32 cellular contexts compared by ENCODE assay signal in the genomic region with DNA sequence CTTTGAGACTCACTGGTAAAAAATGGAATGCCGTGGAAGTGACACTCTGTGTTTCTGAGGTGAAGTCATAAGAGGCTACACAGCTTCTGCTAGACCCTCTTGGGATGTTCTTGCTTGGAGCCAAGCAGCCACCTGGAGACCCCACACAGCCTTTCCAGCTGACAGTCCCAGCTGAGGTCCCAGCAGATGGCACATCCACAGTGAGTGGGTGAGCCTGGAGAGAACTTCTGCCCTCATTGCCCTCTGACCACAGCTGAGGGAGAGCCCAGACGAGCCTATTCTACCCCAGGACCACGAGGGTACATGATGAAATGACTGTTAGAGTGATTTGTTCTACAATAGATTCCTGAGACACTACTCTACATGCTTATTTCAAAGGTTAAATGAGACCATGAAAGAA. TPM values are rescaled to one million over a fixed set of nuclear protein-coding genes. Genes with fewer than 3 reads are reported as not detected.
"Had no signal": no experiment of that assay in that cellular context is flagged by ENCODE, and none has a peak within 500 bp of the region (broad histone marks: within the 10 kb centered on the region; RNA-seq: fewer than 3 reads in every experiment).

No MANE protein-coding gene starts in this region.

- DNase-seq: activated CD4-positive, alpha-beta T cell treated with anti-CD3 and anti-CD28 coated beads, Interleukin-2, amount 10 ng/mL, durations not matched to agents 24 days and 14 days; activated CD4-positive, alpha-beta T cell treated with anti-CD3 and anti-CD28 coated beads, Interleukin-2, amount 50 U/mL, for 4 hours; activated CD8-positive, alpha-beta T cell treated with anti-CD3 and anti-CD28 coated beads for 36 hours; activated gamma-delta T cell; activated naive CD4-positive, alpha-beta T cell treated with Interleukin-2 at 50 U/mL for 16 hours; activated naive CD8-positive, alpha-beta T cell treated with anti-CD3 and anti-CD28 coated beads, Interleukin-2, amount 10 ng/mL, durations not matched to agents 7 days and 5 days; activated T-cell treated with anti-CD3 and anti-CD28 coated beads, Interleukin-2, amount 50 U/mL, for 24 hours; amygdala; MM.1S; MV-4-11; NCI-H1092; NCI-H1436 treated with DMSO at 0.1 percent for 48 hours; NCI-H1694 treated with DMSO at 0.1 percent for 48 hours; NCI-H2029; NCI-H345; NCI-H524 treated with DMSO at 0.1 percent for 48 hours; NK-92 treated with Interleukin-12 subunit alpha and Interleukin-12 subunit beta, amount 100 ng/mL, for 24 hours; PC-3; RPMI8226; SHP77 treated with DMSO at 0.1 percent for 48 hours; SK-N-SH had no signal

- H3K36me3 Mint-ChIP-seq: activated naive CD4-positive, alpha-beta T cell treated with anti-CD3 and anti-CD28 coated beads, Interleukin-2, amount 50 U/mL, for 24 hours; activated naive CD8-positive, alpha-beta T cell treated with anti-CD3 and anti-CD28 coated beads, Interleukin-2, amount 10 ng/mL, durations not matched to agents 7 days and 5 days had no signal

- H3K27ac ChIP-seq: ascending aorta, cardiac muscle cell, KMS-11, Peyer's patch, SJSA1 had no signal

- H3K4me3 ChIP-seq: ascending aorta, cardiac muscle cell, Peyer's patch, SJSA1 had no signal

- H3K4me1 Mint-ChIP-seq: activated CD4-positive, alpha-beta T cell treated with anti-CD3 and anti-CD28 coated beads, Interleukin-2, amount 10 ng/mL, durations not matched to agents 24 days and 14 days; activated naive CD4-positive, alpha-beta T cell treated with anti-CD3 and anti-CD28 coated beads, Interleukin-2, amount 50 U/mL, for 24 hours; activated naive CD8-positive, alpha-beta T cell treated with anti-CD3 and anti-CD28 coated beads, Interleukin-2, amount 10 ng/mL, durations not matched to agents 7 days and 5 days; central memory CD8-positive, alpha-beta T cell had no signal

- H3K27ac Mint-ChIP-seq: activated CD4-positive, alpha-beta T cell treated with anti-CD3 and anti-CD28 coated beads, Interleukin-2, amount 10 ng/mL, durations not matched to agents 24 days and 14 days; activated CD8-positive, alpha-beta T cell treated with anti-CD3 and anti-CD28 coated beads for 36 hours; activated naive CD4-positive, alpha-beta T cell treated with anti-CD3 and anti-CD28 coated beads, Interleukin-2, amount 50 U/mL, for 24 hours; activated naive CD8-positive, alpha-beta T cell treated with anti-CD3 and anti-CD28 coated beads, Interleukin-2, amount 10 ng/mL, durations not matched to agents 7 days and 5 days; activated T-cell treated with anti-CD3 and anti-CD28 coated beads, Interleukin-2, amount 50 U/mL, for 24 hours; activated T-helper 2 cell treated with anti-CD3 and anti-CD28 coated beads, Interferon-gamma antibody, Interleukin-2, Interleukin-4, amounts not matched to agents 10 μg/mL and 5 μg/mL and 100 μg/mL, durations not matched to agents 14 hours and 24 hours and 36 hours; T-helper 1 cell treated with Interleukin-12 subunit alpha and Interleukin-12 subunit beta and Interleukin-4 antibody, amounts not matched to agents 30 μg/mL and 1 μg/mL, for 36 hours; T-helper 2 cell treated with Interferon-gamma antibody and Interleukin-4, amounts not matched to agents 5 μg/mL and 100 μg/mL, for 36 hours had no signal

- H3K36me3 ChIP-seq: ascending aorta, cardiac muscle cell, Peyer's patch, SJSA1 had no signal

- H3K9ac ChIP-seq: KMS-11, SK-N-SH had no signal

- H3K4me2 ChIP-seq: KMS-11, SK-N-SH had no signal

- H3K4me3 Mint-ChIP-seq: activated CD4-positive, alpha-beta T cell treated with anti-CD3 and anti-CD28 coated beads, Interleukin-2, amount 10 ng/mL, durations not matched to agents 24 days and 14 days; activated CD8-positive, alpha-beta T cell treated with anti-CD3 and anti-CD28 coated beads for 36 hours; activated naive CD4-positive, alpha-beta T cell treated with anti-CD3 and anti-CD28 coated beads, Interleukin-2, amount 50 U/mL, for 24 hours; activated naive CD8-positive, alpha-beta T cell treated with anti-CD3 and anti-CD28 coated beads, Interleukin-2, amount 10 ng/mL, durations not matched to agents 7 days and 5 days; activated T-cell treated with anti-CD3 and anti-CD28 coated beads, Interleukin-2, amount 50 U/mL, for 24 hours; central memory CD8-positive, alpha-beta T cell; T-helper 1 cell treated with Interleukin-12 subunit alpha and Interleukin-12 subunit beta and Interleukin-4 antibody, amounts not matched to agents 30 μg/mL and 1 μg/mL, for 36 hours; T-helper 2 cell treated with Interferon-gamma antibody and Interleukin-4, amounts not matched to agents 5 μg/mL and 100 μg/mL, for 36 hours had no signal

- ATAC-seq: activated CD8-positive, alpha-beta T cell treated with anti-CD3 and anti-CD28 coated beads for 36 hours; PC-3 had no signal

- H3K27me3 Mint-ChIP-seq: activated CD4-positive, alpha-beta T cell treated with anti-CD3 and anti-CD28 coated beads, Interleukin-2, amount 10 ng/mL, durations not matched to agents 24 days and 14 days had no signal

- H3K9me3 ChIP-seq: ascending aorta, Peyer's patch, SJSA1, SK-N-SH had no signal

- H3K9me3 Mint-ChIP-seq: activated CD4-positive, alpha-beta T cell treated with anti-CD3 and anti-CD28 coated beads, Interleukin-2, amount 10 ng/mL, durations not matched to agents 24 days and 14 days; activated CD8-positive, alpha-beta T cell treated with anti-CD3 and anti-CD28 coated beads for 36 hours; activated naive CD4-positive, alpha-beta T cell treated with anti-CD3 and anti-CD28 coated beads, Interleukin-2, amount 50 U/mL, for 24 hours; activated naive CD8-positive, alpha-beta T cell treated with anti-CD3 and anti-CD28 coated beads, Interleukin-2, amount 10 ng/mL, durations not matched to agents 7 days and 5 days; activated T-cell treated with anti-CD3 and anti-CD28 coated beads, Interleukin-2, amount 50 U/mL, for 24 hours; activated T-helper 2 cell treated with anti-CD3 and anti-CD28 coated beads, Interferon-gamma antibody, Interleukin-2, Interleukin-4, amounts not matched to agents 10 μg/mL and 5 μg/mL and 100 μg/mL, durations not matched to agents 14 hours and 24 hours and 36 hours; central memory CD8-positive, alpha-beta T cell; T-helper 1 cell treated with Interleukin-12 subunit alpha and Interleukin-12 subunit beta and Interleukin-4 antibody, amounts not matched to agents 30 μg/mL and 1 μg/mL, for 36 hours; T-helper 2 cell treated with Interferon-gamma antibody and Interleukin-4, amounts not matched to agents 5 μg/mL and 100 μg/mL, for 36 hours had no signal

- H3K4me1 ChIP-seq: ascending aorta, Peyer's patch, SJSA1 had no signal

- H3K27me3 ChIP-seq: ascending aorta, cardiac muscle cell, Peyer's patch, SJSA1 had no signal

RNA-seq across cellular contexts. Expression of gene CXCL12, which starts 44.3 kb away (rescaled TPM):
- total RNA-seq: activated CD4-positive, alpha-beta T cell treated with anti-CD3 and anti-CD28 coated beads, Interleukin-2, amount 10 ng/mL, durations not matched to agents 24 days and 14 days; activated CD8-positive, alpha-beta T cell treated with anti-CD3 and anti-CD28 coated beads for 36 hours; activated naive CD8-positive, alpha-beta T cell treated with anti-CD3 and anti-CD28 coated beads, Interleukin-2, amount 10 ng/mL, durations not matched to agents 7 days and 5 days; activated T-helper 2 cell treated with anti-CD3 and anti-CD28 coated beads, Interferon-gamma antibody, Interleukin-2, Interleukin-4, amounts not matched to agents 10 μg/mL and 5 μg/mL and 100 μg/mL, durations not matched to agents 14 hours and 24 hours and 36 hours; NCI-H460; SJSA1 had no signal
